In genomic region chr10:82254237-82254636, GRCh38 we compare ENCODE assay signal across 28 cellular contexts.
"Had no signal": no experiment of that assay in that cellular context is flagged by ENCODE, and none has a peak within 500 bp of the region (broad histone marks: within the 10 kb centered on the region; RNA-seq: fewer than 3 reads in every experiment).

No MANE protein-coding gene starts in this region.

- ATAC-seq: effector memory CD8-positive, alpha-beta T cell; esophagus mucosa; foreskin keratinocyte; gastrocnemius medialis; gastroesophageal sphincter; heart left ventricle; heart right ventricle had no signal

- FAIRE-seq: colon, endometrium, endothelial cell of umbilical vein, frontal cortex had no signal

- H3K9me3 ChIP-seq: colonic mucosa, esophagus muscularis mucosa, esophagus squamous epithelium, gastrocnemius medialis, gastroesophageal sphincter, heart left ventricle had no signal

- H3K36me3 ChIP-seq: colonic mucosa, esophagus muscularis mucosa, esophagus squamous epithelium, gastrocnemius medialis, gastroesophageal sphincter, heart left ventricle, heart right ventricle had no signal

- DNase-seq: colonic mucosa; cortex of kidney; dermis blood vessel endothelial cell; dorsolateral prefrontal cortex; effector CD4-positive, alpha-beta T cell; effector CD8-positive, alpha-beta T cell; effector memory CD4-positive, alpha-beta T cell; effector memory CD8-positive, alpha-beta T cell; endodermal cell; erythroblast; esophagus squamous epithelium; foreskin fibroblast; foreskin keratinocyte; foreskin melanocyte; gastrocnemius medialis; glutamatergic neuron; head of caudate nucleus; heart left ventricle; heart right ventricle had no signal

- H3K4me1 ChIP-seq: colonic mucosa, esophagus squamous epithelium, foreskin keratinocyte, gastrocnemius medialis, heart left ventricle, heart right ventricle had no signal

- H3K27me3 ChIP-seq: colonic mucosa, dorsolateral prefrontal cortex, esophagus muscularis mucosa, esophagus squamous epithelium, foreskin keratinocyte, gastrocnemius medialis, gastroesophageal sphincter, heart left ventricle, heart right ventricle had no signal

- H3K27ac ChIP-seq: colonic mucosa, coronary artery, dorsolateral prefrontal cortex, epithelial cell of prostate, esophagus muscularis mucosa, esophagus squamous epithelium, foreskin keratinocyte, gastrocnemius medialis, gastroesophageal sphincter, heart left ventricle, heart right ventricle had no signal

- H3K4me3 ChIP-seq: colonic mucosa, coronary artery, dorsolateral prefrontal cortex, esophagus muscularis mucosa, esophagus squamous epithelium, gastrocnemius medialis, gastroesophageal sphincter, heart left ventricle, heart right ventricle had no signal
